8 cellular contexts compared by ENCODE assay signal in the genomic region with DNA sequence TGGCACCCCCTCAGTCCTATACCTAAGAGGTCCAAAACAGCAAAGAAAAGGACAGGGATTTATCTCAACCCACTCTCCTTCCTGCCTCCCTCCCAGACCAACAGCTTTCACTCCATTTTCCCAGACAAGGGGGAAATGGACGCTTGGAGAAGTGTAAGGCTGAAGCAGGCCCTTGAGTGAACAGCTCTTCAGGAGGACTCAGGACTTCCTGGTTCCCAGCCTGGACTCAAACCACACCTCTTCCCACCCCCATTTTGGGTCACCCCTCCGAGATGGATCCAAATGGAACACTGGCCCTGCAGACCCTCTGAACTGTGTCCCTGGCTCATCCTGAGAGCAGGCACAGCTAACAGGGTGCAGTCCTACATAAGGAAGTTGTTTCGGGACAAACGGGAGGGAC. TPM values are rescaled to one million over a fixed set of nuclear protein-coding genes. Genes with fewer than 3 reads are reported as not detected.
DNase-seq lines count a peak whose midpoint lies in the region; ATAC-seq, FAIRE-seq and TF ChIP-seq lines count a peak whose summit lies in the region.
"Had no signal": no experiment of that assay in that cellular context is flagged by ENCODE, and none has a peak within 500 bp of the region (broad histone marks: within the 10 kb centered on the region; RNA-seq: fewer than 3 reads in every experiment).

No MANE protein-coding gene starts in this region.

- no peaks in the 10 kb centered on the region for H3K27me3 Mint-ChIP-seq in T-cell

- H3K27ac Mint-ChIP-seq in T-cell, result peak overlapping the region; percentile 84 to 90

- POLR2A ChIA-PET in T-cell (lab: Charles Lee), result no interaction called here

- no peak for FAIRE-seq in GM19239 (lab: Jason Lieb, UNC)

- peak overlapping the region in 16 of 21 experiments; percentile 9 to 100 (median 96) for H3K27ac ChIP-seq in skin epidermis

- peak overlapping the region; percentile 90 to 94 (median 94) for H3K4me3 Mint-ChIP-seq in T-cell

- no peak for DNase-seq in HFF-Myc (ENCODE audit: extremely low read depth, low read depth)
- no peak for DNase-seq in T-cell
- peak in 1 of 2 donors; percentile 17 for DNase-seq in foreskin fibroblast
- DNase-seq in GM19238 (ENCODE audit: insufficient read length, low spot score), result no peak
- no peak for DNase-seq in GM19239 (ENCODE audit: insufficient read length, low spot score)

- H3K9me3 Mint-ChIP-seq in T-cell, result no peaks in the 10 kb centered on the region

- ATAC-seq in T-cell (replicated peaks in 1 of 4) (no peak), GM21360 (IDR thresholded peaks at IDR 0.05; ENCODE audit: unreplicated experiment) (no peak)

- H3K4me3 ChIP-seq in HFF-Myc (replicated peaks; ENCODE audit: low read depth, low read length), result peak overlapping the region; percentile 92
- peak overlapping the region; percentile 85 to 96 for H3K4me3 ChIP-seq in foreskin fibroblast (ENCODE audit: low read depth in 1 of 2, low read length in 2 of 2)
- peak overlapping the region; percentile 76 to 97 (median 93) for H3K4me3 ChIP-seq in skin epidermis

- TF ChIP-seq CTCF in HFF-Myc (IDR thresholded peaks at IDR 0.05; ENCODE audit: low read depth, low read length, missing control alignments) (no peak), foreskin fibroblast (IDR thresholded peaks at IDR 0.05; ENCODE audit: low read depth, low read length) (no peak)

- peaks cover 23% of the 10 kb centered on the region for H3K36me3 Mint-ChIP-seq in T-cell

- peaks cover 54 to 69% (median 60%) of the 10 kb centered on the region in 3 donors for H3K4me1 Mint-ChIP-seq in T-cell

- CTCF ChIA-PET in T-cell (lab: Charles Lee), result interaction anchor here in 1 of 2 donors (1.8 kb wide), 1 partner anchor 12 kb away, joined by 6 read pairs; the partner anchor contains the start of gene RHEBL1

RNA-seq across cellular contexts. Expression of gene KMT2D, which starts 2.7 kb away (rescaled TPM):
- 100 to 1,000 TPM; 135 to 161 (median 152) TPM for total RNA-seq in T-cell

RNA-seq across cellular contexts. Expression of gene RHEBL1, which starts 11.9 kb away (rescaled TPM):
- 1 to 10 TPM; 2.3 to 5.3 (median 2.5) TPM for total RNA-seq in T-cell

RNA-seq across cellular contexts. Expression of gene DHH, which starts 36.7 kb away (rescaled TPM):
- under 1 TPM; 0.12 to 0.45 (median 0.38) TPM for total RNA-seq in T-cell
- total RNA-seq: activated CD8-positive, alpha-beta memory T cell treated with anti-CD3 and anti-CD28 coated beads for 36 hours had no signal

RNA-seq across cellular contexts. Expression of gene PRKAG1, which starts 39.3 kb away (rescaled TPM):
- total RNA-seq in T-cell, result 10 to 100 TPM; 42.5 to 54.6 (median 48.3) TPM

RNA-seq across cellular contexts. Expression of gene LMBR1L, which starts 52.8 kb away (rescaled TPM):
- total RNA-seq in T-cell, result 100 to 1,000 TPM; 159 to 302 (median 224) TPM
